15 cellular contexts compared by ENCODE assay signal in genomic region chr12:33825442-33825841, GRCh38.
DNase-seq lines count a peak whose midpoint lies in the region; ATAC-seq and TF ChIP-seq lines count a peak whose summit lies in the region.
"Had no signal": no experiment of that assay in that cellular context is flagged by ENCODE, and none has a peak within 500 bp of the region (broad histone marks: within the 10 kb centered on the region; RNA-seq: fewer than 3 reads in every experiment).

No MANE protein-coding gene starts in this region.

- H3K27me3 ChIP-seq in neural cell (ENCODE audit: insufficient read depth, low read depth, low read length) (no peaks in the 10 kb centered on the region), neural progenitor cell (no peaks in the 10 kb centered on the region)

- H3K9me3 Mint-ChIP-seq in neural progenitor cell, result no peaks in the 10 kb centered on the region
- H3K9me3 Mint-ChIP-seq: CD8-positive, alpha-beta T cell; T-helper 1 cell treated with Interleukin-12 subunit alpha and Interleukin-12 subunit beta and Interleukin-4 antibody, amounts not matched to agents 30 μg/mL and 1 μg/mL, for 36 hours had no signal

- DNase-seq in HS-27A (ENCODE audit: low read depth) (peak; percentile 79), NCI-H226 (peak; percentile 34), astrocyte of the spinal cord (ENCODE audit: low read depth, low spot score) (peak; percentile 57), neural progenitor cell (ENCODE audit: low spot score) (no peak), COLO668 (lab: John Stamatoyannopoulos, UW; ENCODE audit: unreplicated experiment) (no peak)
- DNase-seq in stimulated activated CD4-positive, alpha-beta T cell treated with anti-CD3 and anti-CD28 coated beads, Interleukin-15, amount 100 ng/mL, for 24 hours, result no peak
- DNase-seq: CD8-positive, alpha-beta T cell; DMS79; NCI-H446 treated with DMSO at 0.1 percent for 48 hours; SHP77 had no signal

- no peaks in the 10 kb centered on the region for H3F3A ChIP-seq in neural cell (ENCODE audit: insufficient read depth, low read length, poor library complexity, severe bottlenecking)
- H3F3A ChIP-seq in neural progenitor cell (ENCODE audit: low read depth), result no peaks in the 10 kb centered on the region

- no peaks in the 10 kb centered on the region for H3K9me3 ChIP-seq in neural cell (ENCODE audit: low read length)
- H3K9me3 ChIP-seq in neural progenitor cell (ENCODE audit: low read depth), result no peaks in the 10 kb centered on the region

- in situ Hi-C loops in astrocyte of the spinal cord (cut with HindIII; ENCODE audit: low sequenced_read_pairs), result no loop called here

- H2AFZ ChIP-seq in neural cell (ENCODE audit: low read depth, low read length) (no peak overlapping the region), neural progenitor cell (replicated peaks) (no peak overlapping the region)

- no peaks in the 10 kb centered on the region for H3K4me1 Mint-ChIP-seq in neural progenitor cell

- TF ChIP-seq CTCF in astrocyte of the spinal cord (IDR thresholded peaks at IDR 0.05; ENCODE audit: low read depth, low read length) (no peak), neural cell (IDR thresholded peaks at IDR 0.05; ENCODE audit: poor library complexity, severe bottlenecking) (no peak), neural progenitor cell (IDR thresholded peaks at IDR 0.05) (no peak)

- no peaks in the 10 kb centered on the region for H3K9me2 ChIP-seq in neural cell (ENCODE audit: insufficient read depth, low read length)

- no peaks in the 10 kb centered on the region for H4K20me1 ChIP-seq in neural cell (ENCODE audit: insufficient read depth)
- no peaks in the 10 kb centered on the region for H4K20me1 ChIP-seq in neural progenitor cell (ENCODE audit: low read depth)

- H3K9ac ChIP-seq in neural cell (ENCODE audit: low read length), result peak overlapping the region; percentile 57
- H3K9ac ChIP-seq in neural progenitor cell, result no peak overlapping the region
- H3K9ac ChIP-seq: KMS-11 had no signal

- no peaks in the 10 kb centered on the region for H3K27me3 Mint-ChIP-seq in neural progenitor cell (ENCODE audit: insufficient read depth, low read depth)

- TF ChIP-seq RAD21 in neural cell (conservative IDR thresholded peaks at IDR 0.05), result no peak

- H3K27ac ChIP-seq in neural cell (ENCODE audit: low read length) (peak overlapping the region; percentile 96), neural progenitor cell (no peak overlapping the region)
- H3K27ac ChIP-seq: KMS-11 had no signal

- TF ChIP-seq EP300 in neural cell (conservative IDR thresholded peaks at IDR 0.05; ENCODE audit: poor library complexity, severe bottlenecking), result no peak

- no peak overlapping the region for H3K27ac Mint-ChIP-seq in neural progenitor cell
- H3K27ac Mint-ChIP-seq: CD8-positive, alpha-beta T cell; T-helper 1 cell treated with Interleukin-12 subunit alpha and Interleukin-12 subunit beta and Interleukin-4 antibody, amounts not matched to agents 30 μg/mL and 1 μg/mL, for 36 hours had no signal

- no peak overlapping the region for H3K4me3 Mint-ChIP-seq in neural progenitor cell
- H3K4me3 Mint-ChIP-seq: CD8-positive, alpha-beta T cell; T-helper 1 cell treated with Interleukin-12 subunit alpha and Interleukin-12 subunit beta and Interleukin-4 antibody, amounts not matched to agents 30 μg/mL and 1 μg/mL, for 36 hours had no signal

- no peaks in the 10 kb centered on the region for H3K4me1 ChIP-seq in neural progenitor cell

- no peaks in the 10 kb centered on the region for H3K79me2 ChIP-seq in neural cell (replicated peaks; ENCODE audit: insufficient read depth, low read length)
- H3K79me2 ChIP-seq in neural progenitor cell (ENCODE audit: low read depth), result no peaks in the 10 kb centered on the region

- H3K4me2 ChIP-seq in neural cell (ENCODE audit: low read length), result peak overlapping the region; percentile 58
- no peak overlapping the region for H3K4me2 ChIP-seq in neural progenitor cell
- H3K4me2 ChIP-seq: KMS-11 had no signal

- H3K36me3 Mint-ChIP-seq in neural progenitor cell, result no peaks in the 10 kb centered on the region
- H3K36me3 Mint-ChIP-seq: CD8-positive, alpha-beta T cell had no signal

- H3K36me3 ChIP-seq in neural cell (ENCODE audit: insufficient read depth, low read length) (no peaks in the 10 kb centered on the region), neural progenitor cell (no peaks in the 10 kb centered on the region)

- no peak for ATAC-seq in HG03159 (IDR thresholded peaks at IDR 0.05; ENCODE audit: unreplicated experiment)
- ATAC-seq: CD8-positive, alpha-beta T cell; HepG2 had no signal

- H3K4me3 ChIP-seq in astrocyte of the spinal cord (ENCODE audit: low read depth, low read length) (no peak overlapping the region), neural cell (ENCODE audit: low read length) (peak overlapping the region; percentile 46), neural progenitor cell (no peak overlapping the region)

TF ChIP-seq in neural cell, 6 proteins besides CTCF, POLR2A, EP300 and RAD21:
- no peak for TF ChIP-seq EZH2 (IDR thresholded peaks at IDR 0.05; ENCODE audit: borderline replicate concordance, insufficient read depth, low read length, poor library complexity, severe bottlenecking)
- TF ChIP-seq SMC3 (conservative IDR thresholded peaks at IDR 0.05; ENCODE audit: poor library complexity), result no peak
- no peak for TF ChIP-seq POLR2AphosphoS5 (IDR thresholded peaks at IDR 0.05)
- no peak for TF ChIP-seq REST (IDR thresholded peaks at IDR 0.05; ENCODE audit: borderline replicate concordance)
- TF ChIP-seq TAF1 (IDR thresholded peaks at IDR 0.05; ENCODE audit: low read depth), result no peak
- TF ChIP-seq MXI1 (conservative IDR thresholded peaks at IDR 0.05; ENCODE audit: poor library complexity, severe bottlenecking), result no peak

Comparison
In these comparisons a context has a peak if more than half of its experiments do, and no peak if none do; other contexts are left out.
1. DNase-seq: peak in HS-27A (single experiment), NCI-H226 (single experiment) and astrocyte of the spinal cord (single experiment); none in neural progenitor cell (single experiment), COLO668 (single experiment) and stimulated activated CD4-positive, alpha-beta T cell treated with anti-CD3 and anti-CD28 coated beads, Interleukin-15, amount 100 ng/mL, for 24 hours (single experiment).